8 cellular contexts compared by ENCODE assay signal in the genomic region with DNA sequence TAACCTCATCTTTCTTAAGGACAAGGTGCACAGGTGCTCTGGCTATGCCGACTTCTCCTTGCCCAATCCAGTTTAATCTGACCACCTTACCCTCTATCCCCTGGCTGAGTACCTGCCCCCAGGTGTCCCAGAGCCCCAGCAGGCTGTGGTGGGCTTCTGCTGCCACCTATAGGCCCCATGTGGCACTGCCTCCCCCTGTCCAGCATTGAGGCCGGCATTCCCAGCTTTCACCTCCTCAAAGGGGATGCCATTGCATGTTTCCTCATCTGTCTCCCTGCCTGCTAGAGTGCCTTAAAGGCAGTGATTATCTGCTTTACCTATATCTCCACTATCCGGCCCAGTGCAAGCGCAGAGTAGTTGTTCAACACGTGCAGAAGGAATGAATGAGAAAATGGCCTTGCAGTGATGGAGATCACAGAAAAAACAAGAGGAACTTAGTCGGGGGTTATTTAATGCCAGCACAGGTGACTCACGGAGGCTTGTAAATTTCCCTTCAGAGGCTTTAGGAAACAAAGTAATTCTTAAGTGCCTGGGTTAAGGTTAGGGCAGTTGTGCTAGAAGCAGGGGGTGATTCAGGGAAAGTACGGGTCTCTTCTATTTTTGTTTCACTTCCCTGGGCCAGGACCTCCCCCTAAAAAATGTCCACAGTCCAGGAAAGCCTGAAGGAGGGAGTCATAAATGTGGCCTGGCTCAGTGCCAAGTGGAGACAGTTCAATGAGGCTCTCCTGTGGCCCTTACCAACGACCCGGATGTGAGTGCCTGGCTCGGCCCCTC.
DNase-seq lines count a peak whose midpoint lies in the region; ATAC-seq and TF ChIP-seq lines count a peak whose summit lies in the region.

No MANE protein-coding gene starts in this region.

- no peak overlapping the region for H3K4me2 ChIP-seq in GM23338

- H3K79me2 ChIP-seq in GM23338 (replicated peaks; ENCODE audit: insufficient read depth), result no peaks in the 10 kb centered on the region

- H4K20me1 ChIP-seq in GM23338 (replicated peaks; ENCODE audit: insufficient read depth), result no peaks in the 10 kb centered on the region

- no peaks in the 10 kb centered on the region for H3K36me3 Mint-ChIP-seq in GM23338 (ENCODE audit: low read depth)
- no peaks in the 10 kb centered on the region for H3K36me3 Mint-ChIP-seq in activated CD8-positive, alpha-beta T cell treated with anti-CD3 and anti-CD28 coated beads for 36 hours (ENCODE audit: low read depth)

- no peak overlapping the region for H3K27ac ChIP-seq in GM23338 (ENCODE audit: low read depth)

- H3K9me2 ChIP-seq in GM23338 (ENCODE audit: insufficient read depth), result no peaks in the 10 kb centered on the region

- CTCF ChIA-PET in activated CD8-positive, alpha-beta T cell treated with anti-CD3 and anti-CD28 coated beads for 36 hours (lab: Charles Lee), result interaction anchor here (0.6 to 3.8 kb wide), 7 partner anchors 13 to 336 kb away, joined by 3 to 30 read pairs (median 4); no protein-coding TSS in a partner anchor

- peak; percentile 63 for DNase-seq in DMS53 treated with DMSO at 0.1 percent for 48 hours (lab: John Stamatoyannopoulos, UW; ENCODE audit: unreplicated experiment)
- DNase-seq in GM23338 (ENCODE audit: low spot score), result peak; percentile 85
- DNase-seq in NCI-H2029 treated with DMSO at 0.1 percent for 48 hours (lab: John Stamatoyannopoulos, UW), result peak; percentile 45
- peak; percentile 33 for DNase-seq in activated CD8-positive, alpha-beta T cell treated with anti-CD3 and anti-CD28 coated beads for 36 hours
- peak; percentile 38 for DNase-seq in germinal center (ENCODE audit: low spot score)
- DNase-seq in pons (ENCODE audit: low spot score), result peak; percentile 11
- no peak for DNase-seq in 8988T

- peaks cover 4% of the 10 kb centered on the region; the same call in 1 of the 3 replicates for H3K4me1 Mint-ChIP-seq in GM23338
- H3K4me1 Mint-ChIP-seq in activated CD8-positive, alpha-beta T cell treated with anti-CD3 and anti-CD28 coated beads for 36 hours (ENCODE audit: low read depth), result no peaks in the 10 kb centered on the region

- H3F3A ChIP-seq in GM23338 (replicated peaks; ENCODE audit: low read depth), result no peaks in the 10 kb centered on the region

- peak overlapping the region; percentile 69 for H2AFZ ChIP-seq in GM23338

- H3K4me1 ChIP-seq in GM23338 (ENCODE audit: insufficient read depth), result no peaks in the 10 kb centered on the region

- no peak overlapping the region for H3K4me3 ChIP-seq in GM23338

- H3K27ac Mint-ChIP-seq in GM23338, result no peak overlapping the region
- H3K27ac Mint-ChIP-seq in activated CD8-positive, alpha-beta T cell treated with anti-CD3 and anti-CD28 coated beads for 36 hours, result no peak overlapping the region

- peaks cover 6% of the 10 kb centered on the region for H3K27me3 Mint-ChIP-seq in GM23338 (ENCODE audit: insufficient read depth, low read depth, poor library complexity)
- peaks cover 3% of the 10 kb centered on the region for H3K27me3 Mint-ChIP-seq in activated CD8-positive, alpha-beta T cell treated with anti-CD3 and anti-CD28 coated beads for 36 hours

- TF ChIP-seq CTCF in GM23338 (conservative IDR thresholded peaks at IDR 0.05; ENCODE audit: low read depth in 2 of 2), result peak; percentile 94 to 98
- peak; percentile 80 for TF ChIP-seq CTCF in activated CD8-positive, alpha-beta T cell treated with anti-CD3 and anti-CD28 coated beads for 36 hours (IDR thresholded peaks at IDR 0.05)

- ATAC-seq in GM23338, result peak; percentile 94
- ATAC-seq in activated CD8-positive, alpha-beta T cell treated with anti-CD3 and anti-CD28 coated beads for 36 hours, result peak; percentile 61
- no peak for ATAC-seq in GM19463 (IDR thresholded peaks at IDR 0.05; ENCODE audit: unreplicated experiment)

- H3K9me3 Mint-ChIP-seq in GM23338, result no peaks in the 10 kb centered on the region
- no peaks in the 10 kb centered on the region for H3K9me3 Mint-ChIP-seq in activated CD8-positive, alpha-beta T cell treated with anti-CD3 and anti-CD28 coated beads for 36 hours

- POLR2A ChIA-PET in activated CD8-positive, alpha-beta T cell treated with anti-CD3 and anti-CD28 coated beads for 36 hours (lab: Charles Lee), result interaction anchor here (1.0 kb wide), 1 partner anchor 64 kb away, joined by 4 read pairs; no protein-coding TSS in a partner anchor

- intact Hi-C loops in activated CD8-positive, alpha-beta T cell treated with anti-CD3 and anti-CD28 coated beads for 36 hours (cut with micrococcal nuclease), result loop anchor here (5.0 to 10.0 kb wide), 2 partner anchors 125 to 333 kb away; no protein-coding TSS in a partner anchor

- no peaks in the 10 kb centered on the region for H3K36me3 ChIP-seq in GM23338 (ENCODE audit: insufficient read depth)

- no peak overlapping the region for H3K4me3 Mint-ChIP-seq in GM23338
- no peak overlapping the region for H3K4me3 Mint-ChIP-seq in activated CD8-positive, alpha-beta T cell treated with anti-CD3 and anti-CD28 coated beads for 36 hours

- H3K27me3 ChIP-seq in GM23338 (ENCODE audit: insufficient read depth), result no peaks in the 10 kb centered on the region

TF ChIP-seq in GM23338, 12 proteins besides CTCF, POLR2A, EP300 and RAD21:
- TF ChIP-seq, protein P1, sequence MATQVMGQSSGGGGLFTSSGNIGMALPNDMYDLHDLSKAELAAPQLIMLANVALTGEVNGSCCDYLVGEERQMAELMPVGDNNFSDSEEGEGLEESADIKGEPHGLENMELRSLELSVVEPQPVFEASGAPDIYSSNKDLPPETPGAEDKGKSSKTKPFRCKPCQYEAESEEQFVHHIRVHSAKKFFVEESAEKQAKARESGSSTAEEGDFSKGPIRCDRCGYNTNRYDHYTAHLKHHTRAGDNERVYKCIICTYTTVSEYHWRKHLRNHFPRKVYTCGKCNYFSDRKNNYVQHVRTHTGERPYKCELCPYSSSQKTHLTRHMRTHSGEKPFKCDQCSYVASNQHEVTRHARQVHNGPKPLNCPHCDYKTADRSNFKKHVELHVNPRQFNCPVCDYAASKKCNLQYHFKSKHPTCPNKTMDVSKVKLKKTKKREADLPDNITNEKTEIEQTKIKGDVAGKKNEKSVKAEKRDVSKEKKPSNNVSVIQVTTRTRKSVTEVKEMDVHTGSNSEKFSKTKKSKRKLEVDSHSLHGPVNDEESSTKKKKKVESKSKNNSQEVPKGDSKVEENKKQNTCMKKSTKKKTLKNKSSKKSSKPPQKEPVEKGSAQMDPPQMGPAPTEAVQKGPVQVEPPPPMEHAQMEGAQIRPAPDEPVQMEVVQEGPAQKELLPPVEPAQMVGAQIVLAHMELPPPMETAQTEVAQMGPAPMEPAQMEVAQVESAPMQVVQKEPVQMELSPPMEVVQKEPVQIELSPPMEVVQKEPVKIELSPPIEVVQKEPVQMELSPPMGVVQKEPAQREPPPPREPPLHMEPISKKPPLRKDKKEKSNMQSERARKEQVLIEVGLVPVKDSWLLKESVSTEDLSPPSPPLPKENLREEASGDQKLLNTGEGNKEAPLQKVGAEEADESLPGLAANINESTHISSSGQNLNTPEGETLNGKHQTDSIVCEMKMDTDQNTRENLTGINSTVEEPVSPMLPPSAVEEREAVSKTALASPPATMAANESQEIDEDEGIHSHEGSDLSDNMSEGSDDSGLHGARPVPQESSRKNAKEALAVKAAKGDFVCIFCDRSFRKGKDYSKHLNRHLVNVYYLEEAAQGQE (IDR thresholded peaks at IDR 0.05; ENCODE audit: unreplicated experiment), result peak; percentile 26
- TF ChIP-seq NANOG (IDR thresholded peaks at IDR 0.05; ENCODE audit: borderline replicate concordance), result no peak
